17 cellular contexts compared by ENCODE assay signal in genomic region chr15:101561584-101561906, GRCh38.
DNase-seq lines count a peak whose midpoint lies in the region; ATAC-seq and TF ChIP-seq lines count a peak whose summit lies in the region.
"Had no signal": no experiment of that assay in that cellular context is flagged by ENCODE, and none has a peak within 500 bp of the region (broad histone marks: within the 10 kb centered on the region; RNA-seq: fewer than 3 reads in every experiment).

No MANE protein-coding gene starts in this region.

- H3K4me3 ChIP-seq in coronary artery, result no peak overlapping the region
- H3K4me3 ChIP-seq in lung, result no peak overlapping the region
- no peak overlapping the region for H3K4me3 ChIP-seq in effector memory CD4-positive, alpha-beta T cell (ENCODE audit: insufficient read depth, low read depth, low read length, poor library complexity, severe bottlenecking)
- H3K4me3 ChIP-seq: A549 had no signal

- no peaks in the 10 kb centered on the region for H3K4me1 ChIP-seq in lung (ENCODE audit: control insufficient read depth in 2 of 2, insufficient read depth in 2 of 2, low read length in 2 of 2)
- no peaks in the 10 kb centered on the region for H3K4me1 ChIP-seq in effector memory CD4-positive, alpha-beta T cell (ENCODE audit: control insufficient read depth, insufficient read depth, low read length, poor library complexity, severe bottlenecking)
- H3K4me1 ChIP-seq: A549 had no signal

- H3K36me3 Mint-ChIP-seq in activated CD8-positive, alpha-beta memory T cell treated with anti-CD3 and anti-CD28 coated beads, Interleukin-2, amount 10 ng/mL, durations not matched to agents 7 days and 5 days, result no peaks in the 10 kb centered on the region
- H3K36me3 Mint-ChIP-seq: CD8-positive, alpha-beta T cell had no signal

- H3K27ac ChIP-seq in coronary artery, result no peak overlapping the region
- no peak overlapping the region for H3K27ac ChIP-seq in lung (ENCODE audit: low read depth in 1 of 2, low read length in 1 of 2)
- no peak overlapping the region for H3K27ac ChIP-seq in effector memory CD4-positive, alpha-beta T cell (ENCODE audit: insufficient read depth, low read length, poor library complexity, severe bottlenecking)
- H3K27ac ChIP-seq: 22Rv1, A549 had no signal

- peaks cover 10% of the 10 kb centered on the region for H3K27me3 Mint-ChIP-seq in activated CD8-positive, alpha-beta memory T cell treated with anti-CD3 and anti-CD28 coated beads, Interleukin-2, amount 10 ng/mL, durations not matched to agents 7 days and 5 days

- H3K4me3 Mint-ChIP-seq in activated CD8-positive, alpha-beta memory T cell treated with anti-CD3 and anti-CD28 coated beads, Interleukin-2, amount 10 ng/mL, durations not matched to agents 7 days and 5 days, result no peak overlapping the region
- H3K4me3 Mint-ChIP-seq: CD8-positive, alpha-beta T cell; H9 had no signal

- no peaks in the 10 kb centered on the region for H3K9me3 ChIP-seq in lung (ENCODE audit: control insufficient read depth in 2 of 2, insufficient read depth in 1 of 2, low read length in 1 of 2)
- H3K9me3 ChIP-seq in effector memory CD4-positive, alpha-beta T cell (ENCODE audit: control insufficient read depth, low read length), result no peaks in the 10 kb centered on the region

- 87 to 89% methylated on average over 15 of the region's 15 CpGs for WGBS in lung, 2 donors

- H3K27ac Mint-ChIP-seq in activated CD8-positive, alpha-beta memory T cell treated with anti-CD3 and anti-CD28 coated beads, Interleukin-2, amount 10 ng/mL, durations not matched to agents 7 days and 5 days, result no peak overlapping the region
- H3K27ac Mint-ChIP-seq: CD8-positive, alpha-beta T cell; H9 had no signal

- no peaks in the 10 kb centered on the region for H3K27me3 ChIP-seq in lung (ENCODE audit: control insufficient read depth, insufficient read depth)
- no peaks in the 10 kb centered on the region for H3K27me3 ChIP-seq in effector memory CD4-positive, alpha-beta T cell (replicated peaks; ENCODE audit: control insufficient read depth, insufficient read depth, low read length, poor library complexity, severe bottlenecking)

- CTCF ChIA-PET in activated CD8-positive, alpha-beta memory T cell treated with anti-CD3 and anti-CD28 coated beads, Interleukin-2, amount 10 ng/mL, durations not matched to agents 7 days and 5 days (lab: Charles Lee), result no interaction called here

- no peak for ATAC-seq in activated CD8-positive, alpha-beta memory T cell treated with anti-CD3 and anti-CD28 coated beads, Interleukin-2, amount 10 ng/mL, durations not matched to agents 7 days and 5 days
- ATAC-seq in lung (ENCODE audit: insufficient read depth, low FRiP score) (no peak), GM21786 (IDR thresholded peaks at IDR 0.05; ENCODE audit: unreplicated experiment) (no peak), HG03097 (IDR thresholded peaks at IDR 0.05; ENCODE audit: low FRiP score, unreplicated experiment) (no peak)
- ATAC-seq: A549; CD8-positive, alpha-beta T cell; HepG2 had no signal

- TF ChIP-seq CTCF in coronary artery (IDR thresholded peaks at IDR 0.05) (no peak), lung (IDR thresholded peaks at IDR 0.05; ENCODE audit: control extremely low read depth, extremely low read depth) (no peak)

- H3K36me3 ChIP-seq in lung (ENCODE audit: control insufficient read depth in 2 of 2, insufficient read depth in 2 of 2, low read length in 2 of 2), result no peaks in the 10 kb centered on the region
- no peaks in the 10 kb centered on the region for H3K36me3 ChIP-seq in effector memory CD4-positive, alpha-beta T cell (ENCODE audit: control insufficient read depth, insufficient read depth, low read length)

- peak; percentile 27 for DNase-seq in activated CD8-positive, alpha-beta memory T cell treated with anti-CD3 and anti-CD28 coated beads, Interleukin-2, amount 10 ng/mL, durations not matched to agents 7 days and 5 days
- DNase-seq in activated CD8-positive, alpha-beta memory T cell treated with anti-CD3 and anti-CD28 coated beads, Interleukin-2, amount 50 U/mL, for 48 hours, result no peak
- DNase-seq in coronary artery (ENCODE audit: low spot score) (peak; percentile 46), lung (ENCODE audit: low spot score) (peak; percentile 27), ureter (ENCODE audit: low spot score) (peak; percentile 17)
- DNase-seq in effector memory CD4-positive, alpha-beta T cell, result no peak
- DNase-seq: AML-193; Calu3; CD8-positive, alpha-beta T cell; DMS79 treated with DMSO at 0.1 percent for 48 hours; GF-D8; H9 had no signal

- H3K9me3 Mint-ChIP-seq in activated CD8-positive, alpha-beta memory T cell treated with anti-CD3 and anti-CD28 coated beads, Interleukin-2, amount 10 ng/mL, durations not matched to agents 7 days and 5 days (ENCODE audit: low read depth), result no peaks in the 10 kb centered on the region
- H3K9me3 Mint-ChIP-seq: CD8-positive, alpha-beta T cell; H9 had no signal

- no peaks in the 10 kb centered on the region for H3K4me1 Mint-ChIP-seq in activated CD8-positive, alpha-beta memory T cell treated with anti-CD3 and anti-CD28 coated beads, Interleukin-2, amount 10 ng/mL, durations not matched to agents 7 days and 5 days

Comparison
In these comparisons a context has a peak if more than half of its experiments do, and no peak if none do; other contexts are left out.
1. DNase-seq: peak in activated CD8-positive, alpha-beta memory T cell treated with anti-CD3 and anti-CD28 coated beads, Interleukin-2, amount 10 ng/mL, durations not matched to agents 7 days and 5 days (single experiment), coronary artery (single experiment), lung (single experiment) and ureter (single experiment); none in activated CD8-positive, alpha-beta memory T cell treated with anti-CD3 and anti-CD28 coated beads, Interleukin-2, amount 50 U/mL, for 48 hours (single experiment) and effector memory CD4-positive, alpha-beta T cell (0 of 3).